ENCODE assay signal across 1 cellular context in the genomic region with DNA sequence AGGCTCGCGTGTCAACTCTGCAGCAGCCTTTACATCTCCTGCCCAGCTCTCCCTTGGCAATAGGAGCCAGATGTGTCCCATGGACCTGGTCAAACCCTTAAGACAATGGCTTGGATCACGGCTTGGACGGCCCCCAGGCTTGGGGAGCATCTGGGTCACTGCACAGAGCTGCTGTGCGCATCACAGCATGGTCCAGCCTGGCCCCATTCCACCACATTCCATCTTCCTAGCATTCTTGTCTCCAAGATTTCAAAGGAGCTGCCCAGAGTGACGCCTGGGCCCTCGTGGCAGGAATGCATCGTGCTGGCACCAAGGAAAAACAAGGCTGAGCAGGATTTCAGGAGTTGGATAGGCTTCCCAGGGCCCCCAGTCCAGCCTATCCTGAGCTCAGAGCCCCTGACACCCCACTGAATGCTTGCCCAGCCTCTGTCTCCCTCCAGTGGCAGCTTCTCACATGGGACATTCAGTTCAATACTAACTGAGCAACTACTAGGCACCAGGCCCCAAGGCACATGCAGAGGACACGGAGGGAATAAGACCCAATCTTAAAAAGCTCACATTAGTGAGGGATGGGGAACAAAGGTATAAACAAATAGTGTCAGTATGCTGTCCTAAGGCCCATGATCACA.
TF ChIP-seq lines count a peak whose summit lies in the region.

No MANE protein-coding gene starts in this region.

TF ChIP-seq in IMR-90, 13 proteins besides CTCF, POLR2A, EP300 and RAD21:
- peak; percentile 50 for TF ChIP-seq SMC3 (IDR thresholded peaks at IDR 0.05; ENCODE audit: low read depth, low read length)
- no peak for TF ChIP-seq RFX5 (IDR thresholded peaks at IDR 0.05; ENCODE audit: low read depth, low read length)
